Comparison of ENCODE assay signal across 28 cellular contexts in the genomic region with DNA sequence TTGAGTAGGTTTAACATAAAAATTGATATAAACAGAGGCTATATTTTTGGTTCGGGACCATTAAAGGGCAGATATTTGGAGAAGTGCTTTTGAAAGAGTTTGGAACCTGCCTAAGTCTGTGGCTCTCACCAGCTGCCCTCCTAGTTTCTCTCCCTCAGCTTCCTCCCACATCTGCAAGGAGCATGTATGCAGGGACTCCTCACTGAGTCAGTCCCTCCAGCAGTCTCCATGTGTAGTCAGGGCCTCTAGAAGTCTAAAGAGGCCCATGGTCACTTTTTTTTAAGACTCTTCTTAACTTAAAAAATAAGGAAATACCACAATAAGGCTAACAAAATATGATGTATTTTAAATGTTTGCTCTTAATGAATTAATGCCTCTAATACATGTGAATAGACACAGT.
A peak's percentile ranks its signal among the peaks of the same experiment; 100 is the strongest.
DNase-seq lines count a peak whose midpoint lies in the region; ATAC-seq, FAIRE-seq and TF ChIP-seq lines count a peak whose summit lies in the region.
"Had no signal": no experiment of that assay in that cellular context is flagged by ENCODE, and none has a peak within 500 bp of the region (broad histone marks: within the 10 kb centered on the region; RNA-seq: fewer than 3 reads in every experiment).

No MANE protein-coding gene starts in this region.

- TF ChIP-seq POLR2A in GM12878 (IDR thresholded peaks at IDR 0.05; ENCODE audit: low read depth, low read length): no peak

- POLR2A ChIA-PET in GM12878 (lab: Charles Lee): no interaction called here

- no peaks in the 10 kb centered on the region for H3K36me3 Mint-ChIP-seq in activated T-helper 1 cell treated with anti-CD3 and anti-CD28 coated beads, Interleukin-12 subunit alpha, Interleukin-12 subunit beta, Interleukin-2, Interleukin-4 antibody, amounts not matched to agents 30 ng/mL and 10 ng/mL and 1 ng/mL, durations not matched to agents 14 hours and 24 hours and 36 hours (ENCODE audit: low read depth)
- H3K36me3 Mint-ChIP-seq: activated naive CD4-positive, alpha-beta T cell treated with anti-CD3 and anti-CD28 coated beads, Interleukin-2, amount 50 U/mL, for 72 hours had no signal

- no peak for TF ChIP-seq RAD21 in GM12878 (IDR thresholded peaks at IDR 0.05; ENCODE audit: insufficient read depth, low read depth, low read length)

- TF ChIP-seq EP300 in GM12878 (IDR thresholded peaks at IDR 0.05; ENCODE audit: borderline replicate concordance in 1 of 2, control insufficient read depth in 1 of 2, low read depth in 2 of 2, low read length in 2 of 2): no peak

- RAD21 ChIA-PET in GM12878 (lab: Charles Lee; ENCODE audit: unreplicated experiment): no interaction called here

- TF ChIP-seq CTCF in GM12878 (IDR thresholded peaks at IDR 0.05 in 2 of 3, conservative IDR thresholded peaks at IDR 0.05 in 1 of 3; ENCODE audit: control insufficient read depth in 2 of 3, extremely low read depth in 1 of 3, insufficient read depth in 1 of 3, low read depth in 3 of 3, low read length in 3 of 3) (no peak), parathyroid adenoma (IDR thresholded peaks at IDR 0.05) (no peak)

- H3K4me3 ChIP-seq in GM12878 (no peak overlapping the region), parathyroid adenoma (ENCODE audit: low read depth, low read length) (no peak overlapping the region)
- H3K4me3 ChIP-seq: colonic mucosa, pancreas, spleen had no signal

- DNase-seq in GM03348 (ENCODE audit: low spot score) (peak; percentile 35), MV-4-11 (lab: John Stamatoyannopoulos, UW) (peak; percentile 22), GM12878 (ENCODE audit: low read depth, low spot score) (no peak)
- no peak for DNase-seq in stimulated activated CD4-positive, alpha-beta T cell treated with anti-CD3 and anti-CD28 coated beads, Interleukin-4, amount 100 ng/mL, for 1 hour
- no peak for DNase-seq in activated T-helper 1 cell treated with anti-CD3 and anti-CD28 coated beads, Interleukin-12 subunit alpha, Interleukin-12 subunit beta, Interleukin-2, Interleukin-4 antibody, amounts not matched to agents 30 ng/mL and 10 ng/mL and 1 ng/mL, durations not matched to agents 14 hours and 24 hours and 36 hours (ENCODE audit: low spot score)
- DNase-seq: activated CD4-positive, alpha-beta T cell treated with anti-CD3 and anti-CD28 coated beads, Interleukin-2, amount 10 ng/mL, durations not matched to agents 7 days and 5 days; anterior cingulate cortex; colonic mucosa; erythroblast; H9; KBM-7; left cardiac atrium; NCI-H146; NCI-H2107; NCI-H446 treated with DMSO at 0.1 percent for 48 hours; right cardiac atrium; Right ventricle myocardium superior; spleen; trophoblast cell; WERI-Rb-1 had no signal

- H3K4me1 ChIP-seq in GM12878 (ENCODE audit: control insufficient read depth, insufficient read depth, low read length): no peaks in the 10 kb centered on the region
- H3K4me1 ChIP-seq in parathyroid adenoma: peaks cover 27% of the 10 kb centered on the region
- H3K4me1 ChIP-seq: colonic mucosa, pancreas had no signal

- H2AFZ ChIP-seq in GM12878 (ENCODE audit: control insufficient read depth, low read depth, low read length) (no peak overlapping the region), parathyroid adenoma (peak overlapping the region; percentile 63)

- CTCF ChIA-PET in GM12878 (lab: Yijun Ruan, JAX): interaction anchor here (3.7 kb wide), 1 partner anchor 54 kb away, joined by 10 read pairs; no protein-coding TSS in a partner anchor

- H3K9me3 ChIP-seq in GM12878 (replicated peaks; ENCODE audit: control insufficient read depth, insufficient read depth, low read length) (no peaks in the 10 kb centered on the region), parathyroid adenoma (ENCODE audit: control insufficient read depth, low read length) (no peaks in the 10 kb centered on the region)
- H3K9me3 ChIP-seq: colonic mucosa, pancreas, spleen had no signal

- SMC1A ChIA-PET in GM12878 (lab: Charles Lee; ENCODE audit: uncharacterized antibody, unreplicated experiment): interaction anchor here (1.5 kb wide), 1 partner anchor 23 kb away, joined by 6 read pairs; no protein-coding TSS in a partner anchor

- no peaks in the 10 kb centered on the region for H3K36me3 ChIP-seq in GM12878 (ENCODE audit: control insufficient read depth in 2 of 2, insufficient read depth in 2 of 2, low read length in 1 of 2)
- no peaks in the 10 kb centered on the region for H3K36me3 ChIP-seq in parathyroid adenoma (ENCODE audit: control insufficient read depth, insufficient read depth, low read length)
- H3K36me3 ChIP-seq: colonic mucosa, pancreas, spleen, WERI-Rb-1 had no signal

- intact Hi-C loops in GM12878 (cut with micrococcal nuclease; ENCODE audit: unreplicated experiment): no loop called here
- intact Hi-C loops in activated T-helper 1 cell treated with anti-CD3 and anti-CD28 coated beads, Interleukin-12 subunit alpha, Interleukin-12 subunit beta, Interleukin-2, Interleukin-4 antibody, amounts not matched to agents 30 ng/mL and 10 ng/mL and 1 ng/mL, durations not matched to agents 14 hours and 24 hours and 36 hours (cut with micrococcal nuclease): no loop called here

- no peaks in the 10 kb centered on the region for H3K9me3 Mint-ChIP-seq in activated T-helper 1 cell treated with anti-CD3 and anti-CD28 coated beads, Interleukin-12 subunit alpha, Interleukin-12 subunit beta, Interleukin-2, Interleukin-4 antibody, amounts not matched to agents 30 ng/mL and 10 ng/mL and 1 ng/mL, durations not matched to agents 14 hours and 24 hours and 36 hours
- H3K9me3 Mint-ChIP-seq: activated CD4-positive, alpha-beta T cell treated with anti-CD3 and anti-CD28 coated beads, Interleukin-2, amount 10 ng/mL, durations not matched to agents 7 days and 5 days had no signal

- in situ Hi-C loops in GM12878 (cut with MboI): no loop called here

- no peaks in the 10 kb centered on the region for H4K20me1 ChIP-seq in GM12878 (ENCODE audit: control insufficient read depth, insufficient read depth)

- no peaks in the 10 kb centered on the region for H3K79me2 ChIP-seq in GM12878 (ENCODE audit: control insufficient read depth, insufficient read depth, low read length)
- H3K79me2 ChIP-seq in parathyroid adenoma: no peaks in the 10 kb centered on the region

- peak; percentile 23; the same call in 2 of the 3 replicates for ATAC-seq in GM12878
- ATAC-seq in HG02571 (IDR thresholded peaks at IDR 0.05; ENCODE audit: unreplicated experiment): no peak
- ATAC-seq: left cardiac atrium, right cardiac atrium had no signal

- H3K4me2 ChIP-seq in GM12878 (ENCODE audit: control insufficient read depth, insufficient read depth) (no peak overlapping the region), parathyroid adenoma (ENCODE audit: low read length) (no peak overlapping the region)

- H3K9ac ChIP-seq in GM12878 (ENCODE audit: control insufficient read depth, insufficient read depth, low read length) (no peak overlapping the region), parathyroid adenoma (no peak overlapping the region)

- H3K27ac ChIP-seq in GM12878 (ENCODE audit: control insufficient read depth, insufficient read depth) (no peak overlapping the region), parathyroid adenoma (peak overlapping the region; percentile 55)
- H3K27ac ChIP-seq: C4-2B, colonic mucosa, pancreas, spleen, WERI-Rb-1 had no signal

- H3K27me3 ChIP-seq in GM12878 (replicated peaks in 1 of 2; ENCODE audit: control insufficient read depth in 2 of 2, insufficient read depth in 2 of 2, low read length in 1 of 2): no peaks in the 10 kb centered on the region; a peak in 1 of 4 replicates
- no peaks in the 10 kb centered on the region for H3K27me3 ChIP-seq in parathyroid adenoma (ENCODE audit: control insufficient read depth, insufficient read depth, low read length)
- H3K27me3 ChIP-seq: colonic mucosa, pancreas, spleen had no signal

- no peaks in the 10 kb centered on the region for H3K27me3 Mint-ChIP-seq in activated T-helper 1 cell treated with anti-CD3 and anti-CD28 coated beads, Interleukin-12 subunit alpha, Interleukin-12 subunit beta, Interleukin-2, Interleukin-4 antibody, amounts not matched to agents 30 ng/mL and 10 ng/mL and 1 ng/mL, durations not matched to agents 14 hours and 24 hours and 36 hours (ENCODE audit: insufficient read depth)
- H3K27me3 Mint-ChIP-seq: activated CD4-positive, alpha-beta T cell treated with anti-CD3 and anti-CD28 coated beads, Interleukin-2, amount 10 ng/mL, durations not matched to agents 7 days and 5 days had no signal

- BruUV-seq in GM12878 (replicated peaks; lab: Mats Ljungman, UMichigan): no TSS peak

- FAIRE-seq in GM12878 (lab: Jason Lieb, UNC): no peak
- FAIRE-seq: frontal cortex, GM12892, pancreas had no signal

- H3K27ac Mint-ChIP-seq in activated T-helper 1 cell treated with anti-CD3 and anti-CD28 coated beads, Interleukin-12 subunit alpha, Interleukin-12 subunit beta, Interleukin-2, Interleukin-4 antibody, amounts not matched to agents 30 ng/mL and 10 ng/mL and 1 ng/mL, durations not matched to agents 14 hours and 24 hours and 36 hours: no peak overlapping the region
- H3K27ac Mint-ChIP-seq: activated naive CD4-positive, alpha-beta T cell treated with anti-CD3 and anti-CD28 coated beads, Interleukin-2, amount 50 U/mL, for 72 hours had no signal

- 9% methylated on average over 1 of the region's 1 CpG for WGBS in GM12878 (ENCODE audit: insufficient coverage, insufficient replicate concordance, low lambda C conversion rate, missing lambda C conversion rate)

- H3K4me3 Mint-ChIP-seq in activated T-helper 1 cell treated with anti-CD3 and anti-CD28 coated beads, Interleukin-12 subunit alpha, Interleukin-12 subunit beta, Interleukin-2, Interleukin-4 antibody, amounts not matched to agents 30 ng/mL and 10 ng/mL and 1 ng/mL, durations not matched to agents 14 hours and 24 hours and 36 hours: no peak overlapping the region
- H3K4me3 Mint-ChIP-seq: activated CD4-positive, alpha-beta T cell treated with anti-CD3 and anti-CD28 coated beads, Interleukin-2, amount 10 ng/mL, durations not matched to agents 7 days and 5 days; H9; memory B cell had no signal

- peaks cover 27% of the 10 kb centered on the region for H3K4me1 Mint-ChIP-seq in activated T-helper 1 cell treated with anti-CD3 and anti-CD28 coated beads, Interleukin-12 subunit alpha, Interleukin-12 subunit beta, Interleukin-2, Interleukin-4 antibody, amounts not matched to agents 30 ng/mL and 10 ng/mL and 1 ng/mL, durations not matched to agents 14 hours and 24 hours and 36 hours (ENCODE audit: low read depth)

TF ChIP-seq in GM12878, 131 proteins besides CTCF, POLR2A, EP300 and RAD21:
- TF ChIP-seq FOXK2 (IDR thresholded peaks at IDR 0.05): no peak
- no peak for TF ChIP-seq BCL11A (IDR thresholded peaks at IDR 0.05; ENCODE audit: low read depth, low read length)

Comparison
In these comparisons a context has a peak if more than half of its experiments do, and no peak if none do; other contexts are left out.
1. DNase-seq: peak in GM03348 (single experiment) and MV-4-11 (single experiment); none in GM12878 (single experiment), stimulated activated CD4-positive, alpha-beta T cell treated with anti-CD3 and anti-CD28 coated beads, Interleukin-4, amount 100 ng/mL, for 1 hour (single experiment) and activated T-helper 1 cell treated with anti-CD3 and anti-CD28 coated beads, Interleukin-12 subunit alpha, Interleukin-12 subunit beta, Interleukin-2, Interleukin-4 antibody, amounts not matched to agents 30 ng/mL and 10 ng/mL and 1 ng/mL, durations not matched to agents 14 hours and 24 hours and 36 hours (single experiment).